In genomic region chr15:45871121-45871855, GRCh38 we compare ENCODE assay signal across 23 cellular contexts.
DNase-seq lines count a peak whose midpoint lies in the region; ATAC-seq, FAIRE-seq and TF ChIP-seq lines count a peak whose summit lies in the region.
"Had no signal": no experiment of that assay in that cellular context is flagged by ENCODE, and none has a peak within 500 bp of the region (broad histone marks: within the 10 kb centered on the region; RNA-seq: fewer than 3 reads in every experiment).

No MANE protein-coding gene starts in this region.

- POLR2A ChIA-PET in BJ (lab: Charles Lee) = interaction anchor here (0.7 kb wide), 1 partner anchor 237 kb away, joined by 6 read pairs; no protein-coding TSS in a partner anchor
- POLR2A ChIA-PET in activated CD8-positive, alpha-beta T cell treated with anti-CD3 and anti-CD28 coated beads, Interleukin-2, amount 10 ng/mL, durations not matched to agents 7 days and 5 days (lab: Charles Lee) = no interaction called here

- H3K27ac Mint-ChIP-seq in stimulated activated naive B cell treated with anti-CD40 and anti-IgM and Interleukin-4, amounts not matched to agents 10 μg/mL and 1 μg/mL and 100 μg/mL, for 72 hours = no peak overlapping the region
- no peak overlapping the region for H3K27ac Mint-ChIP-seq in activated CD8-positive, alpha-beta T cell treated with anti-CD3 and anti-CD28 coated beads, Interleukin-2, amount 10 ng/mL, durations not matched to agents 7 days and 5 days
- H3K27ac Mint-ChIP-seq: activated naive CD4-positive, alpha-beta T cell treated with anti-CD3 and anti-CD28 coated beads for 36 hours; CD8-positive, alpha-beta T cell; stimulated activated memory B cell treated with anti-CD40 and anti-IgM and Interleukin-4, amounts not matched to agents 10 μg/mL and 1 μg/mL and 100 μg/mL, for 72 hours; T-helper 17 cell; type B pancreatic cell had no signal

- H3K9me3 Mint-ChIP-seq in stimulated activated naive B cell treated with anti-CD40 and anti-IgM and Interleukin-4, amounts not matched to agents 10 μg/mL and 1 μg/mL and 100 μg/mL, for 72 hours = peaks cover 14 to 24% of the 10 kb centered on the region in 2 donors
- no peaks in the 10 kb centered on the region for H3K9me3 Mint-ChIP-seq in activated CD8-positive, alpha-beta T cell treated with anti-CD3 and anti-CD28 coated beads, Interleukin-2, amount 10 ng/mL, durations not matched to agents 7 days and 5 days (ENCODE audit: insufficient read depth)
- H3K9me3 Mint-ChIP-seq: type B pancreatic cell had no signal

- no peak overlapping the region for H3K4me3 ChIP-seq in BJ (ENCODE audit: low read depth, low read length)
- H3K4me3 ChIP-seq in bronchial epithelial cell (ENCODE audit: low read depth, low read length) = no peak overlapping the region
- H3K4me3 ChIP-seq: A549, GM12878 had no signal

- H3K27me3 ChIP-seq in BJ (ENCODE audit: control insufficient read depth, insufficient read depth, low read length) (no peaks in the 10 kb centered on the region), bronchial epithelial cell (ENCODE audit: control insufficient read depth, insufficient read depth, low read length) (no peaks in the 10 kb centered on the region)

- H3K4me1 Mint-ChIP-seq in stimulated activated naive B cell treated with anti-CD40 and anti-IgM and Interleukin-4, amounts not matched to agents 10 μg/mL and 1 μg/mL and 100 μg/mL, for 72 hours = no peaks in the 10 kb centered on the region
- no peaks in the 10 kb centered on the region for H3K4me1 Mint-ChIP-seq in activated CD8-positive, alpha-beta T cell treated with anti-CD3 and anti-CD28 coated beads, Interleukin-2, amount 10 ng/mL, durations not matched to agents 7 days and 5 days (ENCODE audit: low read depth)
- H3K4me1 Mint-ChIP-seq: stimulated activated memory B cell treated with anti-CD40 and anti-IgM and Interleukin-4, amounts not matched to agents 10 μg/mL and 1 μg/mL and 100 μg/mL, for 72 hours; T-helper 17 cell had no signal

- H3K36me3 ChIP-seq in BJ (ENCODE audit: control insufficient read depth, insufficient read depth, low read length) (no peaks in the 10 kb centered on the region), bronchial epithelial cell (ENCODE audit: control insufficient read depth, insufficient read depth, low read length) (no peaks in the 10 kb centered on the region)

- TF ChIP-seq CTCF in BJ (IDR thresholded peaks at IDR 0.05; ENCODE audit: insufficient read depth, low read depth, low read length) = no peak
- TF ChIP-seq CTCF in bronchial epithelial cell (IDR thresholded peaks at IDR 0.05; ENCODE audit: insufficient read depth, low read length, severe bottlenecking) = peak; percentile 9

- H3K4me3 Mint-ChIP-seq in stimulated activated naive B cell treated with anti-CD40 and anti-IgM and Interleukin-4, amounts not matched to agents 10 μg/mL and 1 μg/mL and 100 μg/mL, for 72 hours = no peak overlapping the region
- H3K4me3 Mint-ChIP-seq in activated CD8-positive, alpha-beta T cell treated with anti-CD3 and anti-CD28 coated beads, Interleukin-2, amount 10 ng/mL, durations not matched to agents 7 days and 5 days = no peak overlapping the region
- H3K4me3 Mint-ChIP-seq: activated naive CD4-positive, alpha-beta T cell treated with anti-CD3 and anti-CD28 coated beads for 36 hours; CD8-positive, alpha-beta T cell; stimulated activated memory B cell treated with anti-CD40 and anti-IgM and Interleukin-4, amounts not matched to agents 10 μg/mL and 1 μg/mL and 100 μg/mL, for 72 hours; T-helper 17 cell; type B pancreatic cell had no signal

- H3K36me3 Mint-ChIP-seq in stimulated activated naive B cell treated with anti-CD40 and anti-IgM and Interleukin-4, amounts not matched to agents 10 μg/mL and 1 μg/mL and 100 μg/mL, for 72 hours = no peaks in the 10 kb centered on the region
- H3K36me3 Mint-ChIP-seq in activated CD8-positive, alpha-beta T cell treated with anti-CD3 and anti-CD28 coated beads, Interleukin-2, amount 10 ng/mL, durations not matched to agents 7 days and 5 days (ENCODE audit: low read depth) = no peaks in the 10 kb centered on the region
- H3K36me3 Mint-ChIP-seq: CD8-positive, alpha-beta T cell; stimulated activated memory B cell treated with anti-CD40 and anti-IgM and Interleukin-4, amounts not matched to agents 10 μg/mL and 1 μg/mL and 100 μg/mL, for 72 hours; type B pancreatic cell had no signal

- FAIRE-seq in bronchial epithelial cell (lab: Jason Lieb, UNC) = no peak
- FAIRE-seq: A549, GM12878, H1, RCC 7860, small intestine had no signal

- DNase-seq in BJ (ENCODE audit: low read depth) (peak; percentile 73), NCI-H226 (peak; percentile 54), bronchial epithelial cell (ENCODE audit: low read depth) (peak; percentile 79), kidney glomerular epithelial cell (lab: John Stamatoyannopoulos, UW) (peak; percentile 33), KG1 (lab: John Stamatoyannopoulos, UW) (no peak), HUDEP-2 (lab: John Stamatoyannopoulos, UW; ENCODE audit: unreplicated experiment in 76 of 76) (no peak)
- no peak for DNase-seq in stimulated activated naive B cell treated with anti-CD40 and anti-IgM and Interleukin-4, amounts not matched to agents 10 μg/mL and 1 μg/mL and 100 μg/mL, for 72 hours
- DNase-seq in activated CD8-positive, alpha-beta T cell treated with anti-CD3 and anti-CD28 coated beads, Interleukin-2, amount 10 ng/mL, durations not matched to agents 7 days and 5 days = no peak
- DNase-seq: activated CD4-positive, alpha-beta T cell treated with anti-CD3 and anti-CD28 coated beads for 1 hour; activated naive CD4-positive, alpha-beta T cell treated with anti-CD3 and anti-CD28 coated beads for 36 hours; CD8-positive, alpha-beta T cell; midbrain; NCI-H2081 treated with DMSO at 0.1 percent for 48 hours; NCI-H748 treated with DMSO at 0.1 percent for 48 hours; occipital lobe; small intestine; T-helper 17 cell had no signal

- CTCF ChIA-PET in BJ (lab: Yijun Ruan, JAX) = interaction anchor here (1.0 to 2.1 kb wide), 2 partner anchors 41 to 76 kb away, joined by 4 to 6 read pairs; no protein-coding TSS in a partner anchor
- CTCF ChIA-PET in activated CD8-positive, alpha-beta T cell treated with anti-CD3 and anti-CD28 coated beads, Interleukin-2, amount 10 ng/mL, durations not matched to agents 7 days and 5 days (lab: Charles Lee) = no interaction called here

- no peak for ATAC-seq in stimulated activated naive B cell treated with anti-CD40 and anti-IgM and Interleukin-4, amounts not matched to agents 10 μg/mL and 1 μg/mL and 100 μg/mL, for 72 hours (replicated peaks)
- no peak for ATAC-seq in activated CD8-positive, alpha-beta T cell treated with anti-CD3 and anti-CD28 coated beads, Interleukin-2, amount 10 ng/mL, durations not matched to agents 7 days and 5 days
- ATAC-seq: A549; CD8-positive, alpha-beta T cell; GM12878; stimulated activated memory B cell treated with anti-CD40 and anti-IgM and Interleukin-4, amounts not matched to agents 10 μg/mL and 1 μg/mL and 100 μg/mL, for 72 hours; T-helper 17 cell had no signal

- peaks cover 0 to 6% of the 10 kb centered on the region in 2 donors for H3K27me3 Mint-ChIP-seq in stimulated activated naive B cell treated with anti-CD40 and anti-IgM and Interleukin-4, amounts not matched to agents 10 μg/mL and 1 μg/mL and 100 μg/mL, for 72 hours
- H3K27me3 Mint-ChIP-seq in activated CD8-positive, alpha-beta T cell treated with anti-CD3 and anti-CD28 coated beads, Interleukin-2, amount 10 ng/mL, durations not matched to agents 7 days and 5 days (ENCODE audit: low read depth) = no peaks in the 10 kb centered on the region
- H3K27me3 Mint-ChIP-seq: stimulated activated memory B cell treated with anti-CD40 and anti-IgM and Interleukin-4, amounts not matched to agents 10 μg/mL and 1 μg/mL and 100 μg/mL, for 72 hours; T-helper 17 cell; type B pancreatic cell had no signal

Comparison
In these comparisons a context has a peak if more than half of its experiments do, and no peak if none do; other contexts are left out.
1. DNase-seq: peak in BJ (single experiment), NCI-H226 (single experiment), bronchial epithelial cell (single experiment) and kidney glomerular epithelial cell (single experiment); none in stimulated activated naive B cell treated with anti-CD40 and anti-IgM and Interleukin-4, amounts not matched to agents 10 μg/mL and 1 μg/mL and 100 μg/mL, for 72 hours (single experiment), activated CD8-positive, alpha-beta T cell treated with anti-CD3 and anti-CD28 coated beads, Interleukin-2, amount 10 ng/mL, durations not matched to agents 7 days and 5 days (single experiment), KG1 (single experiment) and HUDEP-2 (0 of 76).